ENCODE assay signal across 15 cellular contexts in the genomic region with DNA sequence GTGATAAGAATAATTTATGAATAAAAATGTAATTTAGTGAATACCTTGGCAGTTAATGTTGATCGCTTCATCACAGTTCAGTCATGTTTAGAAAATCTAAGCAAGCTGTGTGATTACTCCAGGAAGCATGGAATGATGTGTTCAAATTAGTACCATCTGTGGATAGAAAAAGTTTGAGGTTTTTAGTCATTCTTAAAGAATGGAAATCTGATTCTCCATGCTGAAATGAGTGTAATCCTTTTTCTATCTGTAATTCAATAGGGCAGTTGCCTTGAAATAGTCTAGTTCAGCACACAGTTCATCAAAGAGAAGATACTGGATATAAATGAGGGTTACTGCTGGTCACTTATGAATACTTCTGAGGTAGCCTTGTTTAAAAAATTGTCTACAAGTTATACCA.
A peak's percentile ranks its signal among the peaks of the same experiment; 100 is the strongest.
DNase-seq lines count a peak whose midpoint lies in the region; ATAC-seq and TF ChIP-seq lines count a peak whose summit lies in the region.
"Had no signal": no experiment of that assay in that cellular context is flagged by ENCODE, and none has a peak within 500 bp of the region (broad histone marks: within the 10 kb centered on the region; RNA-seq: fewer than 3 reads in every experiment).

No MANE protein-coding gene starts in this region.

- H3F3A ChIP-seq in PC-3 (ENCODE audit: low read length, unreplicated experiment), result no peaks in the 10 kb centered on the region

- H3K27me3 ChIP-seq in PC-3 (ENCODE audit: low read length), result no peaks in the 10 kb centered on the region
- no peaks in the 10 kb centered on the region for H3K27me3 ChIP-seq in thyroid gland

- H3K4me2 ChIP-seq in PC-3 (ENCODE audit: low read length), result peak overlapping the region; percentile 7; the same call in 1 of the 2 replicates

- H3K4me3 ChIP-seq in PC-3 (ENCODE audit: low read length), result no peak overlapping the region
- H3K4me3 ChIP-seq in choroid plexus epithelial cell (ENCODE audit: low read depth, low read length), result peak overlapping the region; percentile 27
- no peak overlapping the region for H3K4me3 ChIP-seq in thyroid gland (replicated peaks in 1 of 3)

- H3K79me2 ChIP-seq in PC-3 (ENCODE audit: low read length), result no peaks in the 10 kb centered on the region

- H3K4me1 ChIP-seq in PC-3 (ENCODE audit: insufficient read depth, low read length) (peaks cover 8% of the 10 kb centered on the region; the same call in 1 of the 2 replicates), thyroid gland (no peaks in the 10 kb centered on the region)

- TF ChIP-seq CTCF in PC-3 (conservative IDR thresholded peaks at IDR 0.05; ENCODE audit: low read depth, low read length) (no peak), choroid plexus epithelial cell (conservative IDR thresholded peaks at IDR 0.05; ENCODE audit: low read depth, low read length) (no peak), thyroid gland (IDR thresholded peaks at IDR 0.05) (no peak)

- peak overlapping the region; percentile 17 for H3K27ac ChIP-seq in PC-3 (ENCODE audit: low read length)
- H3K27ac ChIP-seq in thyroid gland, result no peak overlapping the region

- no peak for TF ChIP-seq POLR2A in thyroid gland (IDR thresholded peaks at IDR 0.05)

- CTCF ChIA-PET in PC-3 (lab: Charles Lee), result no interaction called here

- no peak overlapping the region for H3K9ac ChIP-seq in PC-3 (ENCODE audit: low read length)

- 78 to 84% methylated on average over 1 of the region's 1 CpG for WGBS in thyroid gland, 2 donors

- POLR2A ChIA-PET in PC-3 (lab: Charles Lee; ENCODE audit: unreplicated experiment), result no interaction called here

- peak; percentile 70 for DNase-seq in AG20443 (ENCODE audit: low spot score)
- peak; percentile 73 for DNase-seq in PC-3
- DNase-seq in choroid plexus epithelial cell (ENCODE audit: low read depth), result peak; percentile 94
- DNase-seq in myocyte (ENCODE audit: low read depth), result peak; percentile 88
- no peak for DNase-seq in activated T-cell treated with anti-CD3 and anti-CD28 coated beads for 4 hours
- no peak for DNase-seq in thyroid gland
- DNase-seq: activated CD4-positive, alpha-beta T cell treated with anti-CD3 and anti-CD28 coated beads for 4 hours; CD8-positive, alpha-beta memory T cell; cerebellar nuclear complex; left colon; stimulated activated CD4-positive, alpha-beta T cell treated with anti-CD3 and anti-CD28 coated beads, Interleukin-15, amount 100 ng/mL, for 24 hours; stimulated activated CD8-positive, alpha-beta memory T cell treated with anti-CD3 and anti-CD28 coated beads, Interleukin-4, amount 100 ng/mL, for 48 hours had no signal

- no TSS peak for BruUV-seq in PC-3 (replicated peaks; lab: Mats Ljungman, UMichigan)

- intact Hi-C loops in PC-3 (cut with micrococcal nuclease) (no loop called here), thyroid gland (cut with DNase I) (no loop called here)

- no peaks in the 10 kb centered on the region for H3K9me2 ChIP-seq in PC-3 (replicated peaks; ENCODE audit: low read length)

- no peak overlapping the region for H2AFZ ChIP-seq in PC-3 (ENCODE audit: low read length)

- peak; percentile 80 for ATAC-seq in PC-3
- no peak for ATAC-seq in HG02973 (IDR thresholded peaks at IDR 0.05; ENCODE audit: unreplicated experiment)
- no peak for ATAC-seq in HG02884 (IDR thresholded peaks at IDR 0.05; ENCODE audit: unreplicated experiment)
- ATAC-seq: activated T-helper 17 cell treated with anti-CD3 and anti-CD28 coated beads, Interleukin-2, amount 50 U/mL, for 72 hours; left colon had no signal

- H3K36me3 ChIP-seq in PC-3 (ENCODE audit: low read depth, low read length) (no peaks in the 10 kb centered on the region), thyroid gland (no peaks in the 10 kb centered on the region)

- no peaks in the 10 kb centered on the region for H4K20me1 ChIP-seq in PC-3 (ENCODE audit: low read length)

- no peaks in the 10 kb centered on the region for H3K9me3 ChIP-seq in PC-3 (ENCODE audit: low read length)
- no peaks in the 10 kb centered on the region for H3K9me3 ChIP-seq in thyroid gland

Comparison
In these comparisons a context has a peak if more than half of its experiments do, and no peak if none do; other contexts are left out.
1. DNase-seq: peak in AG20443 (single experiment), PC-3 (single experiment), choroid plexus epithelial cell (single experiment) and myocyte (single experiment); none in activated T-cell treated with anti-CD3 and anti-CD28 coated beads for 4 hours (single experiment) and thyroid gland (0 of 2).